Comparison of ENCODE assay signal across 8 cellular contexts in genomic region chr4:189367832-189368231, GRCh38.
"Had no signal": no experiment of that assay in that cellular context is flagged by ENCODE, and none has a peak within 500 bp of the region (broad histone marks: within the 10 kb centered on the region; RNA-seq: fewer than 3 reads in every experiment).

No MANE protein-coding gene starts in this region.

- DNase-seq: GDM1, GF-D8 had no signal

- FAIRE-seq: G401.6, GM12878, GM12891, GM12892, GM18507, GM19239 had no signal

- ATAC-seq: GM12878 had no signal

- H3K4me3 ChIP-seq: GM12878 had no signal
